ENCODE assay signal across 10 cellular contexts in the genomic region with DNA sequence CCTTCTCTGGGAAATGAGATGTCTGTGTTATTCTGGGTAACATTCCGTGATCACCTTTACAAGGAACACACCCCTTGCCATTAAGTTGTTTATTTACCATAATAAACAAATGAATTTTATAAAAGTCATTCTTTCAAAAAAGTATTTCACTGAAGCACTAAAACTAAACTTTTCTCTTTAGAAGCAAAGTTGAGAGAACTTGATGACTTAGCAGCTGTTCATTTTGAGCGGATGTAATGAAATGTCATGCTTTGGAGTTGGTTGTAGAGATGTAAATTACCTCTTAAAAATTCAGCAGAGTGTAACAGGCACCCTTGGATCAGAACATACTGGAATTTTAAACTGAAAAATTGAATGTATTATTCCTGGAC.
A peak's percentile ranks its signal among the peaks of the same experiment; 100 is the strongest.
DNase-seq lines count a peak whose midpoint lies in the region; ATAC-seq and TF ChIP-seq lines count a peak whose summit lies in the region.
"Had no signal": no experiment of that assay in that cellular context is flagged by ENCODE, and none has a peak within 500 bp of the region (broad histone marks: within the 10 kb centered on the region; RNA-seq: fewer than 3 reads in every experiment).

No MANE protein-coding gene starts in this region.

- no peak overlapping the region for H2AFZ ChIP-seq in neuron (ENCODE audit: low read depth, low read length)

- no peaks in the 10 kb centered on the region for H3K36me3 ChIP-seq in neuron (ENCODE audit: insufficient read depth, low read length)
- no peaks in the 10 kb centered on the region for H3K36me3 ChIP-seq in aorta (ENCODE audit: control insufficient read depth in 1 of 2, insufficient read depth in 2 of 2, low read length in 1 of 2)

- no peaks in the 10 kb centered on the region for H3K9me3 Mint-ChIP-seq in natural killer cell
- no peaks in the 10 kb centered on the region for H3K9me3 Mint-ChIP-seq in natural killer cell treated with Interleukin-12 subunit alpha and Interleukin-12 subunit beta and Interleukin-15 and Interleukin-18, amount 100 ng/mL, for 72 hours
- H3K9me3 Mint-ChIP-seq: activated naive CD4-positive, alpha-beta T cell treated with anti-CD3 and anti-CD28 coated beads, Interleukin-2, amount 50 U/mL, for 24 hours had no signal

- ATAC-seq in natural killer cell, result no peak
- ATAC-seq in natural killer cell treated with Interleukin-12 subunit alpha and Interleukin-12 subunit beta and Interleukin-15 and Interleukin-18, amount 100 ng/mL, for 72 hours, result no peak
- ATAC-seq in aorta (ENCODE audit: low FRiP score), result peak; percentile 9
- ATAC-seq in GM21360 (IDR thresholded peaks at IDR 0.05; ENCODE audit: unreplicated experiment), result no peak
- ATAC-seq in GM19455 (IDR thresholded peaks at IDR 0.05; ENCODE audit: unreplicated experiment), result no peak

- H3K27ac Mint-ChIP-seq in natural killer cell, result peak overlapping the region in 1 of 2 donors; percentile 80
- peak overlapping the region in 1 of 2 donors; percentile 8 for H3K27ac Mint-ChIP-seq in natural killer cell treated with Interleukin-12 subunit alpha and Interleukin-12 subunit beta and Interleukin-15 and Interleukin-18, amount 100 ng/mL, for 72 hours
- H3K27ac Mint-ChIP-seq: activated naive CD4-positive, alpha-beta T cell treated with anti-CD3 and anti-CD28 coated beads, Interleukin-2, amount 50 U/mL, for 24 hours had no signal

- DNase-seq in natural killer cell (no peak), foreskin fibroblast (peak in 1 of 2 donors; percentile 14), aorta (no peak), occipital lobe (lab: John Stamatoyannopoulos, UW) (no peak)
- DNase-seq in natural killer cell treated with Interleukin-12 subunit alpha and Interleukin-12 subunit beta and Interleukin-15 and Interleukin-18, amount 100 ng/mL, for 72 hours (ENCODE audit: low spot score), result no peak
- DNase-seq: MV-4-11 had no signal

- H3K27me3 ChIP-seq in neuron (ENCODE audit: insufficient read depth, low read length) (no peaks in the 10 kb centered on the region), aorta (ENCODE audit: control insufficient read depth in 1 of 2, insufficient read depth in 2 of 2, low read length in 1 of 2) (no peaks in the 10 kb centered on the region)

- H3K4me3 Mint-ChIP-seq in natural killer cell, result peak overlapping the region; percentile 87
- H3K4me3 Mint-ChIP-seq in natural killer cell treated with Interleukin-12 subunit alpha and Interleukin-12 subunit beta and Interleukin-15 and Interleukin-18, amount 100 ng/mL, for 72 hours, result no peak overlapping the region

- TF ChIP-seq CTCF in natural killer cell (IDR thresholded peaks at IDR 0.05) (no peak), foreskin fibroblast (IDR thresholded peaks at IDR 0.05; ENCODE audit: low read depth, low read length) (no peak)

- no peak overlapping the region for H3K27ac ChIP-seq in aorta (ENCODE audit: low read depth in 1 of 2, low read length in 2 of 2)

- H3K4me3 ChIP-seq in foreskin fibroblast (ENCODE audit: low read depth in 1 of 2, low read length in 2 of 2) (peak overlapping the region; percentile 37 to 52), neuron (ENCODE audit: low read length) (peak overlapping the region; percentile 63), aorta (ENCODE audit: low read length in 2 of 2) (peak overlapping the region; percentile 93 to 96)

- WGBS in aorta, 2 donors, result 54 to 58% methylated on average over 2 of the region's 2 CpGs

- H3K4me1 Mint-ChIP-seq in natural killer cell, result peaks cover 13% of the 10 kb centered on the region in 2 donors
- H3K4me1 Mint-ChIP-seq in natural killer cell treated with Interleukin-12 subunit alpha and Interleukin-12 subunit beta and Interleukin-15 and Interleukin-18, amount 100 ng/mL, for 72 hours (ENCODE audit: low read depth in 2 of 2), result peaks cover 8 to 10% of the 10 kb centered on the region in 2 donors

- peaks cover 5 to 13% of the 10 kb centered on the region in 2 donors for H3K27me3 Mint-ChIP-seq in natural killer cell (ENCODE audit: low read depth in 2 of 2)
- peaks cover 7 to 28% of the 10 kb centered on the region in 2 donors for H3K27me3 Mint-ChIP-seq in natural killer cell treated with Interleukin-12 subunit alpha and Interleukin-12 subunit beta and Interleukin-15 and Interleukin-18, amount 100 ng/mL, for 72 hours

- H3K9me3 ChIP-seq in neuron (ENCODE audit: low read length) (no peaks in the 10 kb centered on the region), aorta (ENCODE audit: control insufficient read depth, low read length) (no peaks in the 10 kb centered on the region)

- intact Hi-C loops in natural killer cell (cut with micrococcal nuclease) (no loop called here), aorta (cut with DNase I) (no loop called here)

- H3K4me1 ChIP-seq in neuron (ENCODE audit: insufficient read depth, low read length) (peaks cover 31% of the 10 kb centered on the region), aorta (ENCODE audit: control insufficient read depth in 1 of 2, insufficient read depth in 2 of 2, low read length in 2 of 2) (no peaks in the 10 kb centered on the region)

- H3K36me3 Mint-ChIP-seq in natural killer cell, result no peaks in the 10 kb centered on the region
- no peaks in the 10 kb centered on the region for H3K36me3 Mint-ChIP-seq in natural killer cell treated with Interleukin-12 subunit alpha and Interleukin-12 subunit beta and Interleukin-15 and Interleukin-18, amount 100 ng/mL, for 72 hours
- H3K36me3 Mint-ChIP-seq: activated naive CD4-positive, alpha-beta T cell treated with anti-CD3 and anti-CD28 coated beads, Interleukin-2, amount 50 U/mL, for 24 hours had no signal

Comparison
In these comparisons a context has a peak if more than half of its experiments do, and no peak if none do; other contexts are left out.
1. H3K4me3 ChIP-seq: peak in every context shown above with its lines; median percentile 94 in aorta; 63 in neuron; 44 in foreskin fibroblast.